In genomic region chr3:107633327-107634141, GRCh38 we compare ENCODE assay signal across 14 cellular contexts.
A peak's percentile ranks its signal among the peaks of the same experiment; 100 is the strongest.
DNase-seq lines count a peak whose midpoint lies in the region; ATAC-seq and TF ChIP-seq lines count a peak whose summit lies in the region.
"Had no signal": no experiment of that assay in that cellular context is flagged by ENCODE, and none has a peak within 500 bp of the region (broad histone marks: within the 10 kb centered on the region; RNA-seq: fewer than 3 reads in every experiment).

No MANE protein-coding gene starts in this region.

- peak; percentile 92 for ATAC-seq in HG02642 (IDR thresholded peaks at IDR 0.05; ENCODE audit: poor library complexity, unreplicated experiment)
- ATAC-seq in naive thymus-derived CD4-positive, alpha-beta T cell: peak; percentile 27
- no peak for ATAC-seq in heart right ventricle
- ATAC-seq in lower lobe of right lung: no peak

- H3K27ac ChIP-seq in naive thymus-derived CD4-positive, alpha-beta T cell (ENCODE audit: low read depth, low read length): no peak overlapping the region
- H3K27ac ChIP-seq in heart right ventricle (no peak overlapping the region), lower lobe of right lung (no peak overlapping the region)
- H3K27ac ChIP-seq: 22Rv1 had no signal

- peak overlapping the region; percentile 11; the same call in 1 of the 2 replicates for H3K4me3 ChIP-seq in Jurkat, Clone E6-1 (ENCODE audit: low read length)
- no peak overlapping the region for H3K4me3 ChIP-seq in naive thymus-derived CD4-positive, alpha-beta T cell (ENCODE audit: low read length)
- H3K4me3 ChIP-seq in heart right ventricle: no peak overlapping the region
- no peak overlapping the region for H3K4me3 ChIP-seq in lower lobe of right lung
- H3K4me3 ChIP-seq: smooth muscle cell had no signal

- H3K4me3 Mint-ChIP-seq in naive thymus-derived CD4-positive, alpha-beta T cell: no peak overlapping the region
- no peak overlapping the region for H3K4me3 Mint-ChIP-seq in progenitor cell of endocrine pancreas (ENCODE audit: low read depth)
- H3K4me3 Mint-ChIP-seq: type B pancreatic cell had no signal

- intact Hi-C loops in naive thymus-derived CD4-positive, alpha-beta T cell (cut with micrococcal nuclease): no loop called here
- intact Hi-C loops in heart right ventricle (cut with DNase I): no loop called here
- intact Hi-C loops in lower lobe of right lung (cut with DNase I): no loop called here

- TF ChIP-seq CTCF in progenitor cell of endocrine pancreas (IDR thresholded peaks at IDR 0.05; ENCODE audit: unreplicated experiment): no peak
- TF ChIP-seq CTCF in heart right ventricle (IDR thresholded peaks at IDR 0.05): no peak
- TF ChIP-seq CTCF in lower lobe of right lung (IDR thresholded peaks at IDR 0.05): no peak

- CTCF ChIA-PET in naive thymus-derived CD4-positive, alpha-beta T cell (lab: Charles Lee): no interaction called here

- POLR2A ChIA-PET in naive thymus-derived CD4-positive, alpha-beta T cell (lab: Charles Lee): no interaction called here

- peaks cover 0 to 4% (median 0%) of the 10 kb centered on the region in 5 donors for H3K36me3 Mint-ChIP-seq in naive thymus-derived CD4-positive, alpha-beta T cell
- peaks cover 2% of the 10 kb centered on the region for H3K36me3 Mint-ChIP-seq in progenitor cell of endocrine pancreas (ENCODE audit: insufficient read depth)
- H3K36me3 Mint-ChIP-seq: type B pancreatic cell had no signal

- no peaks in the 10 kb centered on the region for H3K27me3 Mint-ChIP-seq in naive thymus-derived CD4-positive, alpha-beta T cell
- H3K27me3 Mint-ChIP-seq in progenitor cell of endocrine pancreas: no peaks in the 10 kb centered on the region
- H3K27me3 Mint-ChIP-seq: type B pancreatic cell had no signal

- 82 to 92% methylated on average over 3 of the region's 3 CpGs for WGBS in heart right ventricle, 2 donors

- H3K9me3 Mint-ChIP-seq in naive thymus-derived CD4-positive, alpha-beta T cell: no peaks in the 10 kb centered on the region
- H3K9me3 Mint-ChIP-seq in progenitor cell of endocrine pancreas (ENCODE audit: low read depth): no peaks in the 10 kb centered on the region
- H3K9me3 Mint-ChIP-seq: type B pancreatic cell had no signal

- H3K27ac Mint-ChIP-seq in naive thymus-derived CD4-positive, alpha-beta T cell: peak overlapping the region in 1 of 9 donors; percentile 32
- no peak overlapping the region for H3K27ac Mint-ChIP-seq in progenitor cell of endocrine pancreas
- H3K27ac Mint-ChIP-seq: type B pancreatic cell had no signal

- H3K9me3 ChIP-seq in naive thymus-derived CD4-positive, alpha-beta T cell (ENCODE audit: control insufficient read depth in 2 of 3, low read length in 3 of 3): no peaks in the 10 kb centered on the region
- H3K9me3 ChIP-seq in heart right ventricle (no peaks in the 10 kb centered on the region), lower lobe of right lung (no peaks in the 10 kb centered on the region)

- no peaks in the 10 kb centered on the region for H3K36me3 ChIP-seq in naive thymus-derived CD4-positive, alpha-beta T cell (ENCODE audit: control insufficient read depth in 2 of 3, insufficient read depth in 3 of 3, low read length in 3 of 3)
- no peaks in the 10 kb centered on the region for H3K36me3 ChIP-seq in heart right ventricle
- H3K36me3 ChIP-seq in lower lobe of right lung: no peaks in the 10 kb centered on the region

- H3K27me3 ChIP-seq in naive thymus-derived CD4-positive, alpha-beta T cell (ENCODE audit: control insufficient read depth in 2 of 2, insufficient read depth in 2 of 2, low read length in 2 of 2): no peaks in the 10 kb centered on the region
- H3K27me3 ChIP-seq in heart right ventricle: no peaks in the 10 kb centered on the region
- no peaks in the 10 kb centered on the region for H3K27me3 ChIP-seq in lower lobe of right lung (ENCODE audit: low read depth)

- peaks cover 0 to 9% of the 10 kb centered on the region in 2 donors for H3K4me1 ChIP-seq in naive thymus-derived CD4-positive, alpha-beta T cell (ENCODE audit: control insufficient read depth in 2 of 2, insufficient read depth in 2 of 2, low read length in 2 of 2)
- H3K4me1 ChIP-seq in heart right ventricle: peaks cover 0 to 42% (median 11%) of the 10 kb centered on the region in 9 donors
- H3K4me1 ChIP-seq in lower lobe of right lung: no peaks in the 10 kb centered on the region

- DNase-seq in NCI-H2107 treated with DMSO at 0.1 percent for 48 hours (lab: John Stamatoyannopoulos, UW; ENCODE audit: unreplicated experiment) (peak; percentile 5), NCI-H2107 (lab: John Stamatoyannopoulos, UW) (no peak), progenitor cell of endocrine pancreas (ENCODE audit: low spot score, unreplicated experiment) (no peak), heart right ventricle (no peak), lower lobe of right lung (no peak)
- DNase-seq in Jurkat, Clone E6-1 (ENCODE audit: low read depth, low spot score): peak; percentile 74
- no peak for DNase-seq in naive thymus-derived CD4-positive, alpha-beta T cell
- DNase-seq: dermis blood vessel endothelial cell, islet precursor cell, NCI-H774 had no signal

- H3K4me1 Mint-ChIP-seq in naive thymus-derived CD4-positive, alpha-beta T cell: peaks cover 26 to 49% (median 40%) of the 10 kb centered on the region in 7 donors
- peaks cover 6% of the 10 kb centered on the region for H3K4me1 Mint-ChIP-seq in progenitor cell of endocrine pancreas (ENCODE audit: low read depth)

Comparison
In these comparisons a context has a peak if more than half of its experiments do, and no peak if none do; other contexts are left out.
1. DNase-seq: peak in NCI-H2107 treated with DMSO at 0.1 percent for 48 hours (single experiment) and Jurkat, Clone E6-1 (single experiment); none in NCI-H2107 (single experiment), naive thymus-derived CD4-positive, alpha-beta T cell (0 of 9), progenitor cell of endocrine pancreas (single experiment), heart right ventricle (0 of 2) and lower lobe of right lung (single experiment).
2. ATAC-seq: peak in HG02642 (single experiment) and naive thymus-derived CD4-positive, alpha-beta T cell (single experiment); none in heart right ventricle (0 of 8) and lower lobe of right lung (0 of 2).